Comparison of ENCODE assay signal across 9 cellular contexts in the genomic region with DNA sequence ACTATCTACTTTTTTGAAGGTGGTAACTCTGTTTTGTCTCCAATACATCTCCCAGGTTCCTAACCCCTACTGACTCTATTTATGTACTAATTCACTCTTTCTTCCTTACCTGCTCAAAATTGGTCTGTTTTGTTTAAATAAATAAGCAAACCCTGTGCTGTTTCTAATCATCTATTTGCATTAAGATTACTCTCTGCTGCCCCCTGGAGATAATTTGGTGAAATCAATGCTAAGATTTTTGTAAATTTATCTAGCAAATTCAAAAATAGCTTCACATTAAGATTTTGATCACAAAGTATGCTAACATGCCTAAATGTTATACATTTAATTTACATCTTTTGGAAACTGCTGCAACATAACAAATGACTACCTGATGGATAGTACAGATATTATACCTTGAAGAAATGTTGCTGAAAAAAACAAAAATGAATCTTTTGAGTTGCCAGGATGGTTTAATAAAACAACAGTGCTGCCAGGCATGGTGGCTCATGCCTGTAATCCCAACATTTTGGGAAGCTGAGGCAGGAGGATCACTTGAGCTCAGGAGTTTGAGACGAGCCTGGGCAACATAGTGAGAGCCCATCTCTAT. TPM values are rescaled to one million over a fixed set of nuclear protein-coding genes. Genes with fewer than 3 reads are reported as not detected.
DNase-seq lines count a peak whose midpoint lies in the region; ATAC-seq, FAIRE-seq and TF ChIP-seq lines count a peak whose summit lies in the region.
"Had no signal": no experiment of that assay in that cellular context is flagged by ENCODE, and none has a peak within 500 bp of the region (broad histone marks: within the 10 kb centered on the region; RNA-seq: fewer than 3 reads in every experiment).

No MANE protein-coding gene starts in this region.

- H3K4me1 Mint-ChIP-seq in activated CD8-positive, alpha-beta T cell treated with anti-CD3 and anti-CD28 coated beads, Interleukin-2, amount 10 ng/mL, durations not matched to agents 7 days and 5 days (ENCODE audit: low read depth), result peaks cover 37% of the 10 kb centered on the region

- H3K27me3 Mint-ChIP-seq in activated CD8-positive, alpha-beta T cell treated with anti-CD3 and anti-CD28 coated beads, Interleukin-2, amount 10 ng/mL, durations not matched to agents 7 days and 5 days (ENCODE audit: low read depth), result no peaks in the 10 kb centered on the region
- H3K27me3 Mint-ChIP-seq: CD8-positive, alpha-beta memory T cell had no signal

- H3K4me3 Mint-ChIP-seq in activated CD8-positive, alpha-beta T cell treated with anti-CD3 and anti-CD28 coated beads, Interleukin-2, amount 10 ng/mL, durations not matched to agents 7 days and 5 days, result no peak overlapping the region

- no peak overlapping the region for H3K4me3 ChIP-seq in LNCaP clone FGC (ENCODE audit: low read depth, low read length)

- no peak for ATAC-seq in activated CD8-positive, alpha-beta T cell treated with anti-CD3 and anti-CD28 coated beads, Interleukin-2, amount 10 ng/mL, durations not matched to agents 7 days and 5 days
- ATAC-seq in HG03571 (IDR thresholded peaks at IDR 0.05; ENCODE audit: unreplicated experiment) (no peak), HG03460 (IDR thresholded peaks at IDR 0.05; ENCODE audit: unreplicated experiment) (no peak)

- TF ChIP-seq CTCF in LNCaP clone FGC (IDR thresholded peaks at IDR 0.05; ENCODE audit: control insufficient read depth, extremely low read depth, insufficient read depth), result peak; percentile 49

- no peaks in the 10 kb centered on the region for H3K36me3 Mint-ChIP-seq in activated CD8-positive, alpha-beta T cell treated with anti-CD3 and anti-CD28 coated beads, Interleukin-2, amount 10 ng/mL, durations not matched to agents 7 days and 5 days (ENCODE audit: low read depth)

- POLR2A ChIA-PET in activated CD8-positive, alpha-beta T cell treated with anti-CD3 and anti-CD28 coated beads, Interleukin-2, amount 10 ng/mL, durations not matched to agents 7 days and 5 days (lab: Charles Lee), result interaction anchor here (0.7 kb wide), 1 partner anchor 11 kb away, joined by 3 read pairs; no protein-coding TSS in a partner anchor

- FAIRE-seq in islet of Langerhans (lab: Jason Lieb, UNC) (peak; percentile 99), urothelium cell line (lab: Jason Lieb, UNC) (no peak)

- CTCF ChIA-PET in activated CD8-positive, alpha-beta T cell treated with anti-CD3 and anti-CD28 coated beads, Interleukin-2, amount 10 ng/mL, durations not matched to agents 7 days and 5 days (lab: Charles Lee), result interaction anchor here (0.6 to 7.5 kb wide), 36 partner anchors 10 to 686 kb away, joined by 3 to 118 read pairs (median 5); partner anchors contain the start of genes CCDC80, CD200R1L, GTPBP8 and SLC9C1

- DNase-seq in NCI-H1417 (lab: John Stamatoyannopoulos, UW) (peak; percentile 5 to 65 (median 41)), NCI-H1417 treated with DMSO at 0.1 percent for 48 hours (lab: John Stamatoyannopoulos, UW) (no peak), LNCaP clone FGC (ENCODE audit: low read depth) (no peak), urothelium cell line (ENCODE audit: low spot score) (peak; percentile 16)
- DNase-seq in activated CD8-positive, alpha-beta T cell treated with anti-CD3 and anti-CD28 coated beads, Interleukin-2, amount 10 ng/mL, durations not matched to agents 7 days and 5 days, result peak; percentile 47

- no peak overlapping the region for H3K27ac Mint-ChIP-seq in activated CD8-positive, alpha-beta T cell treated with anti-CD3 and anti-CD28 coated beads, Interleukin-2, amount 10 ng/mL, durations not matched to agents 7 days and 5 days

- no peaks in the 10 kb centered on the region for H3K9me3 Mint-ChIP-seq in activated CD8-positive, alpha-beta T cell treated with anti-CD3 and anti-CD28 coated beads, Interleukin-2, amount 10 ng/mL, durations not matched to agents 7 days and 5 days (ENCODE audit: insufficient read depth)
- H3K9me3 Mint-ChIP-seq: CD8-positive, alpha-beta memory T cell had no signal

RNA-seq across cellular contexts. Expression of gene CD200R1, which starts 4.4 kb away (rescaled TPM):
- total RNA-seq in activated CD8-positive, alpha-beta T cell treated with anti-CD3 and anti-CD28 coated beads, Interleukin-2, amount 10 ng/mL, durations not matched to agents 7 days and 5 days, result 1 to 10 TPM; 6.4 to 7.8 TPM

RNA-seq across cellular contexts. Expression of gene GTPBP8, which starts 11.4 kb away (rescaled TPM):
- 10 to 100 TPM; 24.3 to 24.5 TPM for total RNA-seq in activated CD8-positive, alpha-beta T cell treated with anti-CD3 and anti-CD28 coated beads, Interleukin-2, amount 10 ng/mL, durations not matched to agents 7 days and 5 days

Comparison
In these comparisons a context has a peak if more than half of its experiments do, and no peak if none do; other contexts are left out.
1. DNase-seq: peak in NCI-H1417 (3 of 3), activated CD8-positive, alpha-beta T cell treated with anti-CD3 and anti-CD28 coated beads, Interleukin-2, amount 10 ng/mL, durations not matched to agents 7 days and 5 days (single experiment) and urothelium cell line (single experiment); none in NCI-H1417 treated with DMSO at 0.1 percent for 48 hours (single experiment) and LNCaP clone FGC (single experiment).